Comparison of ENCODE assay signal across 1 cellular context in genomic region chr9:136614967-136615623, GRCh38.
TF ChIP-seq lines count a peak whose summit lies in the region.

No MANE protein-coding gene starts in this region.

TF ChIP-seq in GM23338, 12 proteins besides CTCF, POLR2A, EP300 and RAD21 (continued from another document):
- TF ChIP-seq REST (IDR thresholded peaks at IDR 0.05; ENCODE audit: unreplicated experiment) (no peak), ZNF331 (CRISPR knock-in tag; IDR thresholded peaks at IDR 0.05; ENCODE audit: low read depth) (no peak), JUNB (IDR thresholded peaks at IDR 0.05; ENCODE audit: unreplicated experiment) (no peak), POLR2AphosphoS5 (IDR thresholded peaks at IDR 0.05; ENCODE audit: low read depth) (no peak), NANOG (IDR thresholded peaks at IDR 0.05; ENCODE audit: borderline replicate concordance) (no peak), EZH2 (IDR thresholded peaks at IDR 0.05; ENCODE audit: low read depth, unreplicated experiment) (no peak), ETS1 (IDR thresholded peaks at IDR 0.05) (no peak), STAT1 (IDR thresholded peaks at IDR 0.05; ENCODE audit: unreplicated experiment) (no peak), EZH2phosphoT487 (IDR thresholded peaks at IDR 0.05; ENCODE audit: unreplicated experiment) (no peak)
